8 cellular contexts compared by ENCODE assay signal in the genomic region with DNA sequence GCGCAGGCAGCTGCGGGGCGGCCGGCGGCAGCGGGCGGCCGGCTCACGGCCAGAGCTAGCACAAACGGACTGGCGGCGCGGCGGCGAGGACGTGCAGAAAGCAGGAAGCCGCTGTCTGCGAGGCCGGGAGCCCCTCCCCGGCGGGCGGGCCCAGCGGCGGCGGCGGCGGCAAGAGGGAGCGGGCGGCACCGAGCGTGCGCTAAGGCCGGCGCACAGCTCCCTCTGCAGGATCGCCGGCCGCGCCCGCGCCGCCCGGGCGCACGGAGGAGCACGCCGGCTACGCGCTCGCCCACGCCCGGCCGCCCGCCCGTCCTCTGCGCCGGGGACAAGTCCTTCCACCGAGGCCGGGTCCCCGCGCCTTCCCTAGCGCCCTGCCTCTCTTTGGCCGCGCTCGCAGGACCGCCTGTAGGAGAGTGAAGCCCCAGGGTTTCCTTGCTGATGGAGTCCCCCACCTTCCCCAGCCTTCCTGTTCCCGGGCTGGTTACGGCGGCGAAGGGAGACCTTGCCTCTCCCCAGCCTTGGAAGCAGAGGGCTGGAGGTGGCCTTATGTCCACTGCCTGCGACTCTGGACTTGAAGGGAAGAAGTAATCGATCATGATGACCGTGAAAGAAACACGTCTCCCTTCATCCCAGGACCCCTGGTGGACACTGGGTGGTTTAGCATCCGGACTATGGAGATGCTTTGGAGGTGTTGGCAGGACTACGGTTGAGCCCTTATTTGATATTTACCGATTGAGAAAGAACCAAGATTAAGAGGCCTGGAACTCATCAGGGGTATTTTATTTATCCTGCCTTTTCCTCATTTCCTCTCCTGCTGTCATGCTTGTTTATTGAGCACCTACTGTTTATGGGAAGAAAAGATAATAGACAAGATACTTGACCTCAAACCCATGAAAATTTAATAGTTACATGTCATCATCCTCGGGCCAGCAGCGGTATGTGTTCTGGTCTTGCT. TPM values are rescaled to one million over a fixed set of nuclear protein-coding genes. Genes with fewer than 3 reads are reported as not detected.
DNase-seq lines count a peak whose midpoint lies in the region; ATAC-seq and TF ChIP-seq lines count a peak whose summit lies in the region.

TSS of gene PREP (minus strand) at position 102 of the 955 bp plus-strand sequence. CDS start 191 bp downstream, outside the sequence.

- H3K4me3 ChIP-seq in prostate gland, result peak within 1 kb of the TSS; percentile 81 to 86

- peak; percentile 83 for TF ChIP-seq CTCF in GM13976 (IDR thresholded peaks at IDR 0.05; ENCODE audit: borderline replicate concordance, control extremely low read depth, extremely low read depth, insufficient read depth, missing control alignments)
- peak; percentile 42 to 71 (median 59) for TF ChIP-seq CTCF in prostate gland (IDR thresholded peaks at IDR 0.05)

- in situ Hi-C loops in GM13976 (cut with MboI; ENCODE audit: low sequenced_read_pairs, unreplicated experiment), result no loop called here

- peak within 1 kb of the TSS; percentile 61 to 72 for H3K27ac ChIP-seq in prostate gland

- TF ChIP-seq POLR2A in prostate gland (IDR thresholded peaks at IDR 0.05), result peak; percentile 55

- H3K4me1 ChIP-seq in prostate gland (replicated peaks), result no peaks in the 10 kb centered on the region

- H3K9me3 ChIP-seq in prostate gland, result no peaks in the 10 kb centered on the region

- no peaks in the 10 kb centered on the region for H3K36me3 ChIP-seq in prostate gland

- no peaks in the 10 kb centered on the region for H3K27me3 ChIP-seq in prostate gland (replicated peaks; ENCODE audit: insufficient read depth)

- DNase-seq in GM13976 (ENCODE audit: low spot score) (peak; percentile 94), NCI-H128 (lab: John Stamatoyannopoulos, UW; ENCODE audit: unreplicated experiment) (peak; percentile 23), amniotic epithelial cell (ENCODE audit: low read depth) (peak; percentile 77), left cardiac atrium (peak; percentile 91), prostate gland (ENCODE audit: low spot score) (peak; percentile 83), ureter (ENCODE audit: low spot score) (peak; percentile 86)

- ATAC-seq in HG02763 (IDR thresholded peaks at IDR 0.05; ENCODE audit: unreplicated experiment), result peak; percentile 94
- peak; percentile 98 to 99 for ATAC-seq in left cardiac atrium

- intact Hi-C loops in T-helper 1 cell treated with Interleukin-12 subunit alpha and Interleukin-12 subunit beta and Interleukin-4 antibody, amounts not matched to agents 30 ng/mL and 1 ng/mL, for 36 hours (cut with micrococcal nuclease), result loop anchor here (1.0 to 10.0 kb wide), 17 partner anchors 21 to 1712 kb away; partner anchors contain the start of genes ATG5, BEND3, HACE1 and MTRES1
- intact Hi-C loops in left cardiac atrium (cut with DNase I) (loop anchor here (2.0 to 10.0 kb wide), 2 partner anchors 316 to 318 kb away; no protein-coding TSS in a partner anchor), prostate gland (cut with DNase I) (loop anchor here (1.0 to 2.0 kb wide), 2 partner anchors 312 to 407 kb away; no protein-coding TSS in a partner anchor)

- WGBS in prostate gland, result under 1% methylated on average over 39 of the region's 78 CpGs

RNA-seq across cellular contexts. Expression of gene PREP, which starts in this region (rescaled TPM):
- total RNA-seq in T-helper 1 cell treated with Interleukin-12 subunit alpha and Interleukin-12 subunit beta and Interleukin-4 antibody, amounts not matched to agents 30 ng/mL and 1 ng/mL, for 36 hours, result 46.4 and 47.1 TPM in 2 replicates
- total RNA-seq in left cardiac atrium (10 to 100 TPM; 23.8 to 29.6 TPM), prostate gland (10 to 100 TPM in 1 of 2 donors, 1 to 10 TPM in 1; 8.9 to 54.5 TPM), ureter (37.9 TPM)

Comparison
In these comparisons a context has a peak if more than half of its experiments do, and no peak if none do; other contexts are left out.
1. Peak in every context shown above with its lines: DNase-seq, ATAC-seq, H3K4me3 ChIP-seq and H3K27ac ChIP-seq.
2. DNase-seq: peak in every context shown above with its lines; median percentile 94 in GM13976; 91 in left cardiac atrium; 86 in ureter; 83 in prostate gland; 77 in amniotic epithelial cell; 23 in NCI-H128.